Comparison of ENCODE assay signal across 24 cellular contexts in genomic region chr20:33545763-33546162, GRCh38.
"Had no signal": no experiment of that assay in that cellular context is flagged by ENCODE, and none has a peak within 500 bp of the region (broad histone marks: within the 10 kb centered on the region; RNA-seq: fewer than 3 reads in every experiment).

No MANE protein-coding gene starts in this region.

- DNase-seq: MG63; NCI-H1092; NCI-H1105 treated with DMSO at 0.1 percent for 48 hours; NCI-H1417 treated with DMSO at 0.1 percent for 48 hours; NCI-H146; NCI-H1694 treated with DMSO at 0.1 percent for 48 hours; NCI-H1930; NCI-H2227 treated with DMSO at 0.1 percent for 48 hours; NCI-H524; NCI-H526 treated with DMSO at 0.1 percent for 48 hours; NCI-H748 treated with DMSO at 0.1 percent for 48 hours; NK-92 treated with Interleukin-12 subunit alpha and Interleukin-12 subunit beta, amount 100 ng/mL, for 24 hours; PC-9; Peyer's patch; SHP77 treated with DMSO at 0.1 percent for 48 hours; SJCRH30; T-helper 1 cell; T-helper 17 cell had no signal

- H2AFZ ChIP-seq: PC-9 had no signal

- ATAC-seq: K562, Right ventricle myocardium inferior, SK-N-SH treated with all-trans-retinoic acid at 6 μM for 48 hours, T-helper 17 cell had no signal

- H3K27me3 Mint-ChIP-seq: IgD-negative memory B cell, T-helper 17 cell had no signal

- H3K9me3 Mint-ChIP-seq: IgD-negative memory B cell had no signal

- H3K27me3 ChIP-seq: MG63, Peyer's patch, SJCRH30 had no signal

- H3K27ac Mint-ChIP-seq: IgD-negative memory B cell, T-helper 17 cell had no signal

- H3K9ac ChIP-seq: KMS-11 had no signal

- H3K9me3 ChIP-seq: MG63, Peyer's patch, SJCRH30 had no signal

- H3K4me3 Mint-ChIP-seq: IgD-negative memory B cell, T-helper 17 cell had no signal

- H3K4me2 ChIP-seq: KMS-11, PC-9 had no signal

- H3K4me1 ChIP-seq: SJCRH30 had no signal

- H3K27ac ChIP-seq: HL-60, KMS-11, PC-9, Peyer's patch, SJCRH30 had no signal

- H3K36me3 ChIP-seq: MG63, Peyer's patch, SJCRH30 had no signal

- H3K4me3 ChIP-seq: K562, MG63, PC-9, Peyer's patch, SJCRH30 had no signal
